Comparison of ENCODE assay signal across 26 cellular contexts in genomic region chr13:29483211-29483610, GRCh38.
A peak's percentile ranks its signal among the peaks of the same experiment; 100 is the strongest.
DNase-seq lines count a peak whose midpoint lies in the region; ATAC-seq and TF ChIP-seq lines count a peak whose summit lies in the region.
"Had no signal": no experiment of that assay in that cellular context is flagged by ENCODE, and none has a peak within 500 bp of the region (broad histone marks: within the 10 kb centered on the region; RNA-seq: fewer than 3 reads in every experiment).

No MANE protein-coding gene starts in this region.

- H3K27ac ChIP-seq in right atrium auricular region = no peak overlapping the region
- H3K27ac ChIP-seq: A549, brain microvascular endothelial cell, colonic mucosa, testis had no signal

- DNase-seq in Right ventricle myocardium inferior (ENCODE audit: missing footprints) (no peak), right atrium auricular region (ENCODE audit: low spot score) (no peak), cerebellum (ENCODE audit: low spot score) (peak; percentile 65), mesenteric fat pad (ENCODE audit: low spot score) (peak; percentile 75), NCI-H1092 (lab: John Stamatoyannopoulos, UW) (no peak)
- DNase-seq in stimulated activated CD4-positive, alpha-beta T cell treated with anti-CD3 and anti-CD28 coated beads, Interleukin-15, amount 100 ng/mL, for 24 hours = no peak
- DNase-seq: activated B cell treated with CpG ODN at 0.5 μM for 24 hours; activated CD8-positive, alpha-beta memory T cell treated with anti-CD3 and anti-CD28 coated beads, Interleukin-2, amount 10 ng/mL, durations not matched to agents 7 days and 5 days; activated naive CD4-positive, alpha-beta T cell treated with anti-CD3 and anti-CD28 coated beads for 36 hours; activated T-cell treated with anti-CD3 and anti-CD28 coated beads, Interleukin-2, amount 50 U/mL, for 72 hours; AML-193; brain microvascular endothelial cell; CD8-positive, alpha-beta memory T cell; colonic mucosa; DMS 273 treated with DMSO at 0.1 percent for 48 hours; effector memory CD4-positive, alpha-beta T cell; kidney glomerular epithelial cell; mammary epithelial cell; NCI-H510A; PC-3; SIG-M5; stimulated activated naive CD4-positive, alpha-beta T cell treated with Interleukin-2 at 50 U/mL for 16 hours; testis had no signal

- no peaks in the 10 kb centered on the region for H3K9me3 ChIP-seq in right atrium auricular region
- H3K9me3 ChIP-seq: A549, colonic mucosa, testis had no signal

- intact Hi-C loops in Right ventricle myocardium inferior (cut with DNase I) = no loop called here

- ATAC-seq in Right ventricle myocardium inferior = peak; percentile 25
- no peak for ATAC-seq in GM21360 (IDR thresholded peaks at IDR 0.05; ENCODE audit: unreplicated experiment)
- no peak for ATAC-seq in HG03045 (IDR thresholded peaks at IDR 0.05; ENCODE audit: unreplicated experiment)
- ATAC-seq: A549; activated CD8-positive, alpha-beta memory T cell treated with anti-CD3 and anti-CD28 coated beads, Interleukin-2, amount 10 ng/mL, durations not matched to agents 7 days and 5 days; activated T-cell treated with anti-CD3 and anti-CD28 coated beads, Interleukin-2, amount 50 U/mL, for 72 hours; PC-3 had no signal

- no peaks in the 10 kb centered on the region for H3K36me3 ChIP-seq in right atrium auricular region
- H3K36me3 ChIP-seq: brain microvascular endothelial cell, colonic mucosa had no signal

- no peak for TF ChIP-seq CTCF in right atrium auricular region (IDR thresholded peaks at IDR 0.05)

- peaks cover 0 to 7% of the 10 kb centered on the region in 2 donors for H3K4me1 ChIP-seq in right atrium auricular region
- H3K4me1 ChIP-seq: A549, colonic mucosa had no signal

- H3K27me3 ChIP-seq in right atrium auricular region = no peaks in the 10 kb centered on the region
- H3K27me3 ChIP-seq: brain microvascular endothelial cell, colonic mucosa, testis had no signal

- no peak overlapping the region for H3K4me3 ChIP-seq in right atrium auricular region
- H3K4me3 ChIP-seq: A549, colonic mucosa, testis had no signal

Comparison
In these comparisons a context has a peak if more than half of its experiments do, and no peak if none do; other contexts are left out.
1. DNase-seq: peak in cerebellum (single experiment) and mesenteric fat pad (single experiment); none in Right ventricle myocardium inferior (single experiment), right atrium auricular region (single experiment), stimulated activated CD4-positive, alpha-beta T cell treated with anti-CD3 and anti-CD28 coated beads, Interleukin-15, amount 100 ng/mL, for 24 hours (single experiment) and NCI-H1092 (single experiment).